ENCODE assay signal across 21 cellular contexts in the genomic region with DNA sequence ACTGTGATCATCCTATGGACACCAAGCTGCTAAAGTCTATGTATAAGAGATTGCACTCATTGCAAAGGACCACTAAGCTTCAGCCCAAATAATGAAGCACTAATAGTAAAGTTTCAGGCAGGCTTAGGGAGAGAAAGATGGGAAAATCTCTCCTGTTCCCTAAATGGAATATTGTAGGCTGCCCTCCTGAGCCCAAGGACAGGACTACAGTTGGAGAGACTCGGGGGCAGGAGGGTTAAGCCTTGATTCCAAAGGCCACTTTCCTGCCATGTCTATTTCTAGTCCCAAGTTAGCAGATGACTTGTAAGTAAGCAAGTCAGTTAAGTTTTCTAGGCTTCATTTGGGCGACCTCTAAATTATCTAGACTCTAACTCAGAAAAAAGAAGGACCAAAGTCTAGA. TPM values are rescaled to one million over a fixed set of nuclear protein-coding genes. Genes with fewer than 3 reads are reported as not detected.
DNase-seq lines count a peak whose midpoint lies in the region; ATAC-seq and TF ChIP-seq lines count a peak whose summit lies in the region.
"Had no signal": no experiment of that assay in that cellular context is flagged by ENCODE, and none has a peak within 500 bp of the region (broad histone marks: within the 10 kb centered on the region; RNA-seq: fewer than 3 reads in every experiment).

No MANE protein-coding gene starts in this region.

- TF ChIP-seq CTCF in fibroblast of lung (conservative IDR thresholded peaks at IDR 0.05 in 1 of 2, IDR thresholded peaks at IDR 0.05 in 1 of 2; ENCODE audit: low read depth in 1 of 2, low read length in 2 of 2) (peak in 1 of 2 donors; percentile 26), upper lobe of right lung (IDR thresholded peaks at IDR 0.05) (peak; percentile 9), WERI-Rb-1 (IDR thresholded peaks at IDR 0.05; ENCODE audit: low read depth, low read length) (no peak)

- no peak overlapping the region for H2AFZ ChIP-seq in fibroblast of lung (ENCODE audit: low read length)
- H2AFZ ChIP-seq: PC-9 had no signal

- H4K20me1 ChIP-seq in fibroblast of lung (ENCODE audit: control insufficient read depth, extremely low read depth, insufficient read depth, low read length), result no peaks in the 10 kb centered on the region

- H3K27ac ChIP-seq in fibroblast of lung (ENCODE audit: insufficient read depth, low read length) (peak overlapping the region; percentile 10), upper lobe of right lung (no peak overlapping the region), WERI-Rb-1 (no peak overlapping the region)
- H3K27ac ChIP-seq: 22Rv1; BLaER1 treated with 17β-estradiol and CSF1 and Interleukin-3, amounts not matched to agents 10 nM and 100 nM; HL-60; PC-9 had no signal

- DNase-seq in DMS 273 (lab: John Stamatoyannopoulos, UW; ENCODE audit: unreplicated experiment) (peak; percentile 20), DMS 273 treated with DMSO at 0.1 percent for 48 hours (lab: John Stamatoyannopoulos, UW) (no peak), fibroblast of lung (ENCODE audit: low read depth in 2 of 2) (no peak), upper lobe of right lung (no peak), OCI-M1 (lab: John Stamatoyannopoulos, UW) (no peak), WERI-Rb-1 (no peak), NCI-H1694 (lab: John Stamatoyannopoulos, UW) (no peak)
- DNase-seq: activated CD4-positive, alpha-beta T cell treated with anti-CD3 and anti-CD28 coated beads, Interleukin-2, amount 10 ng/mL, durations not matched to agents 24 days and 14 days; GDM1; NCI-H187; occipital lobe; stimulated activated naive CD8-positive, alpha-beta T cell treated with anti-CD3 and anti-CD28 coated beads, Interleukin-15, Interleukin-2, amounts not matched to agents 100 U/mL and 50 U/mL, for 24 hours had no signal

- H3K36me3 ChIP-seq in fibroblast of lung (ENCODE audit: control insufficient read depth, insufficient read depth, low read length), result no peaks in the 10 kb centered on the region
- H3K36me3 ChIP-seq in upper lobe of right lung, result no peaks in the 10 kb centered on the region
- no peaks in the 10 kb centered on the region for H3K36me3 ChIP-seq in WERI-Rb-1
- H3K36me3 ChIP-seq: BLaER1 treated with 17β-estradiol and CSF1 and Interleukin-3, amounts not matched to agents 10 nM and 100 nM had no signal

- H3K4me1 ChIP-seq in fibroblast of lung (ENCODE audit: control insufficient read depth, extremely low read depth, insufficient read depth, low read length), result peaks cover 22% of the 10 kb centered on the region
- peaks cover 23% of the 10 kb centered on the region for H3K4me1 ChIP-seq in upper lobe of right lung

- intact Hi-C loops in upper lobe of right lung (cut with DNase I), result no loop called here

- no peak overlapping the region for H3K9ac ChIP-seq in fibroblast of lung (ENCODE audit: insufficient read depth, low read length)
- H3K9ac ChIP-seq: BLaER1 treated with 17β-estradiol and CSF1 and Interleukin-3, amounts not matched to agents 10 nM and 100 nM had no signal

- H3K4me3 ChIP-seq in fibroblast of lung (replicated peaks in 1 of 4; ENCODE audit: control extremely low read depth in 1 of 4, insufficient read depth in 1 of 4, low read depth in 3 of 4, low read length in 4 of 4) (no peak overlapping the region), upper lobe of right lung (no peak overlapping the region), WERI-Rb-1 (ENCODE audit: low read depth, low read length) (no peak overlapping the region)
- H3K4me3 ChIP-seq: BLaER1 treated with 17β-estradiol and CSF1 and Interleukin-3, amounts not matched to agents 10 nM and 100 nM; PC-9 had no signal

- no peaks in the 10 kb centered on the region for H3K27me3 ChIP-seq in fibroblast of lung (ENCODE audit: control insufficient read depth, insufficient read depth, low read length)
- H3K27me3 ChIP-seq in upper lobe of right lung, result no peaks in the 10 kb centered on the region
- no peaks in the 10 kb centered on the region for H3K27me3 ChIP-seq in WERI-Rb-1 (ENCODE audit: insufficient read depth, low read depth, severe bottlenecking)
- H3K27me3 ChIP-seq: BLaER1 treated with 17β-estradiol and CSF1 and Interleukin-3, amounts not matched to agents 10 nM and 100 nM had no signal

- H3K9me3 ChIP-seq in fibroblast of lung (ENCODE audit: control insufficient read depth, insufficient read depth, low read depth, low read length), result no peaks in the 10 kb centered on the region
- H3K9me3 ChIP-seq in upper lobe of right lung, result no peaks in the 10 kb centered on the region
- H3K9me3 ChIP-seq in WERI-Rb-1 (ENCODE audit: severe bottlenecking), result no peaks in the 10 kb centered on the region
- H3K9me3 ChIP-seq: BLaER1 treated with 17β-estradiol and CSF1 and Interleukin-3, amounts not matched to agents 10 nM and 100 nM had no signal

- ATAC-seq in SK-N-SH treated with all-trans-retinoic acid at 6 μM for 48 hours (peak; percentile 68), upper lobe of right lung (no peak)
- ATAC-seq: stimulated activated naive CD8-positive, alpha-beta T cell treated with anti-CD3 and anti-CD28 coated beads, Interleukin-15, Interleukin-2, amounts not matched to agents 100 U/mL and 50 U/mL, for 24 hours had no signal

- H3K4me2 ChIP-seq in fibroblast of lung (ENCODE audit: extremely low read depth, insufficient read depth, low read length), result peak overlapping the region; percentile 27
- H3K4me2 ChIP-seq: PC-9 had no signal

- no peaks in the 10 kb centered on the region for H3K79me2 ChIP-seq in fibroblast of lung (ENCODE audit: control insufficient read depth, insufficient read depth, low read length)

TF ChIP-seq in SK-N-SH treated with all-trans-retinoic acid at 6 μM for 48 hours, 23 proteins besides CTCF, POLR2A, EP300 and RAD21:
- TF ChIP-seq SNAI2 (CRISPR knock-in tag; IDR thresholded peaks at IDR 0.05) (no peak), GLIS3 (CRISPR knock-in tag; IDR thresholded peaks at IDR 0.05) (no peak), CSDC2 (CRISPR knock-in tag; IDR thresholded peaks at IDR 0.05) (no peak)

RNA-seq across cellular contexts. Expression of gene TMEM247, which starts 9.0 kb away (rescaled TPM):
- total RNA-seq in fibroblast of lung, result not detected in 2 replicates
- not detected in 2 replicates for polyA plus RNA-seq in fibroblast of lung
- not detected in 2 replicates for polyA plus RNA-seq in fibroblast of lung (2012)
- not detected in 2 replicates for polyA minus RNA-seq in fibroblast of lung (ENCODE audit: low replicate concordance)
- total RNA-seq in upper lobe of right lung, result not detected
- total RNA-seq: activated CD4-positive, alpha-beta T cell treated with anti-CD3 and anti-CD28 coated beads, Interleukin-2, amount 10 ng/mL, durations not matched to agents 24 days and 14 days; cardiac septum; liver; occipital lobe; PC-9; sciatic nerve had no signal
- polyA plus RNA-seq: esophagus, liver had no signal

RNA-seq across cellular contexts. Expression of gene RHOQ, which starts 53.9 kb away (rescaled TPM):
- 94.8 and 137 TPM in 2 replicates for total RNA-seq in fibroblast of lung
- polyA plus RNA-seq in fibroblast of lung, result 108 and 210 TPM in 2 replicates
- 82.1 and 167 TPM in 2 replicates for polyA plus RNA-seq in fibroblast of lung (2012)
- 19.3 and 56.5 TPM in 2 replicates for polyA minus RNA-seq in fibroblast of lung (ENCODE audit: low replicate concordance)
- 92.9 TPM for total RNA-seq in upper lobe of right lung

RNA-seq across cellular contexts. Expression of gene ATP6V1E2, which starts 54.0 kb away (rescaled TPM):
- total RNA-seq in fibroblast of lung (3.3 and 5.6 TPM in 2 replicates), upper lobe of right lung (10.7 TPM)
- 2.7 and 4.7 TPM in 2 replicates for polyA plus RNA-seq in fibroblast of lung
- 2.0 and 3.8 TPM in 2 replicates for polyA plus RNA-seq in fibroblast of lung (2012)
- 0.86 and 3.2 TPM in 2 replicates for polyA minus RNA-seq in fibroblast of lung (ENCODE audit: low replicate concordance)
